13 cellular contexts compared by ENCODE assay signal in the genomic region with DNA sequence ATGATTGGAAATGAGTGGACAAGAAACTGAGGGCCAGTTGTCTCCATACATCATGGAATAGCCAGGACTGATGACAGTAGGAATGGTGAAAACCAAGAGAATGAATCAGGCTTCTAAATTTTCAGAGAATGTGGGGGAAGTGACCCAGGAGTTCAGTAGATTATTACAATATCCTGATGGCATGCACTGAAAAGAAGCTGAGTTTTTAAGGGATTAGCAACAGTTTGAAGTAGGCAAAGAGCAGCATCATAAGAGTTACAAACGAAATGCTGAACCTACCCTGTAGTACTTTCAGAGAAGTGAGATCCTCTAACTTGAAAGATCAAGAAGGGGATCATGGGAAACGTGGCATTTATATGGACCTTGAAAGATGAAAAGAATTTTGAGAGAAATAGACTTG. TPM values are rescaled to one million over a fixed set of nuclear protein-coding genes. Genes with fewer than 3 reads are reported as not detected.
A peak's percentile ranks its signal among the peaks of the same experiment; 100 is the strongest.
DNase-seq lines count a peak whose midpoint lies in the region; ATAC-seq, FAIRE-seq and TF ChIP-seq lines count a peak whose summit lies in the region.
"Had no signal": no experiment of that assay in that cellular context is flagged by ENCODE, and none has a peak within 500 bp of the region (broad histone marks: within the 10 kb centered on the region; RNA-seq: fewer than 3 reads in every experiment).

No MANE protein-coding gene starts in this region.

- no peak overlapping the region for H2BK15ac ChIP-seq in H1 (ENCODE audit: low read length)

- H2BK120ac ChIP-seq in H1 (replicated peaks; ENCODE audit: low read depth, low read length): peak overlapping the region; percentile 78

- peak; percentile 47 for DNase-seq in AG20443 (ENCODE audit: low spot score)
- DNase-seq in H1 (ENCODE audit: low read depth in 1 of 2, low spot score in 2 of 2): no peak
- DNase-seq in non-pigmented ciliary epithelial cell (ENCODE audit: low read depth): peak; percentile 55
- no peak for DNase-seq in HK-2 (ENCODE audit: unreplicated experiment)
- no peak for DNase-seq in progenitor cell of endocrine pancreas (ENCODE audit: low spot score, unreplicated experiment)
- no peak for DNase-seq in HEK293T (ENCODE audit: extremely low spot score)

- H3K18ac ChIP-seq in H1 (ENCODE audit: extremely low read depth, low read length): peak overlapping the region; percentile 38; the same call in 1 of the 2 replicates

- H3K9ac ChIP-seq in HUES64 (ENCODE audit: low read depth, low read length): peak overlapping the region; percentile 0; the same call in 1 of the 2 replicates
- no peak overlapping the region for H3K9ac ChIP-seq in H1 (replicated peaks in 1 of 4; ENCODE audit: extremely low read depth in 1 of 4, low read depth in 3 of 4, low read length in 3 of 4)

- H3K27me3 ChIP-seq in HUES64 (ENCODE audit: insufficient read depth, low read length) (no peaks in the 10 kb centered on the region), H1 (replicated peaks in 1 of 4; ENCODE audit: control insufficient read depth in 3 of 4, extremely low read depth in 1 of 4, insufficient read depth in 3 of 4, low read length in 3 of 4) (no peaks in the 10 kb centered on the region)
- H3K27me3 ChIP-seq: cardiac muscle cell had no signal

- H3K27me3 Mint-ChIP-seq in progenitor cell of endocrine pancreas: no peaks in the 10 kb centered on the region

- no peak for TF ChIP-seq RAD21 in H1 (IDR thresholded peaks at IDR 0.05 in 1 of 2, conservative IDR thresholded peaks at IDR 0.05 in 1 of 2; ENCODE audit: low read depth in 2 of 2, low read length in 2 of 2)

- H3K79me1 ChIP-seq in H1 (ENCODE audit: low read depth, low read length): no peaks in the 10 kb centered on the region

- no peak overlapping the region for H3K4ac ChIP-seq in H1 (replicated peaks; ENCODE audit: insufficient read length, low read depth, low read length)

- no peaks in the 10 kb centered on the region for H4K20me1 ChIP-seq in H1 (replicated peaks in 1 of 2; ENCODE audit: control insufficient read depth in 1 of 2, insufficient read depth in 2 of 2, low read length in 2 of 2)

- H2BK12ac ChIP-seq in H1 (ENCODE audit: low read depth, low read length): no peak overlapping the region; the same call in 1 of the 2 replicates

- H2AK5ac ChIP-seq in H1 (ENCODE audit: low read depth, low read length): no peak overlapping the region

- H3K23ac ChIP-seq in H1 (ENCODE audit: insufficient read length): no peak overlapping the region

- no peak overlapping the region for H3K27ac Mint-ChIP-seq in progenitor cell of endocrine pancreas

- H2AFZ ChIP-seq in H1 (ENCODE audit: low read length): no peak overlapping the region

- peaks cover 10% of the 10 kb centered on the region for H3K36me3 Mint-ChIP-seq in progenitor cell of endocrine pancreas (ENCODE audit: insufficient read depth)

- CTCF ChIA-PET in H1 (lab: Charles Lee; ENCODE audit: partially characterized antibody): interaction anchor here (0.9 to 10.0 kb wide), 18 partner anchors 10 to 219 kb away, joined by 3 to 67 read pairs (median 4); partner anchors contain the start of gene SLC2A3
- CTCF ChIA-PET in HEK293T (lab: Yijun Ruan, JAX): interaction anchor here (1.1 kb wide), 1 partner anchor 132 kb away, joined by 3 read pairs; no protein-coding TSS in a partner anchor

- no peak for ATAC-seq in esophagus mucosa

- no peaks in the 10 kb centered on the region for H3K36me3 ChIP-seq in HUES64 (ENCODE audit: insufficient read depth, low read length)
- H3K36me3 ChIP-seq in H1 (ENCODE audit: control insufficient read depth in 2 of 4, insufficient read depth in 4 of 4, low read length in 3 of 4): no peaks in the 10 kb centered on the region
- H3K36me3 ChIP-seq: BE2C, cardiac muscle cell had no signal

- no peak overlapping the region for H2BK5ac ChIP-seq in H1 (ENCODE audit: low read depth, low read length)

- peak; percentile 81 for FAIRE-seq in H1 (lab: Jason Lieb, UNC)

- H3K27ac ChIP-seq in HUES64 (ENCODE audit: low read depth, low read length) (peak overlapping the region; percentile 92), H1 (ENCODE audit: low read depth, low read length) (no peak overlapping the region)
- H3K27ac ChIP-seq: cardiac muscle cell had no signal

- H3K56ac ChIP-seq in H1 (replicated peaks; ENCODE audit: insufficient read length, low read depth, low read length): no peak overlapping the region

- POLR2A ChIA-PET in H1 (lab: Charles Lee; ENCODE audit: partially characterized antibody) (interaction anchor here (0.7 to 4.1 kb wide), 13 partner anchors 9 to 102 kb away, joined by 3 to 22 read pairs (median 5); partner anchors contain the start of genes SLC2A14 and SLC2A3), HEK293T (lab: Yijun Ruan, JAX) (interaction anchor here (0.7 kb wide), 1 partner anchor 13 kb away, joined by 3 read pairs; no protein-coding TSS in a partner anchor)

- no peaks in the 10 kb centered on the region for H3K4me1 Mint-ChIP-seq in progenitor cell of endocrine pancreas (ENCODE audit: low read depth)

- peak overlapping the region; percentile 83 for H4K5ac ChIP-seq in H1 (ENCODE audit: insufficient read length, low read depth, low read length)

- TF ChIP-seq EP300 in H1 (IDR thresholded peaks at IDR 0.05; ENCODE audit: borderline replicate concordance in 1 of 2, low read depth in 2 of 2, low read length in 2 of 2): no peak

- no peak overlapping the region for H3K4me3 Mint-ChIP-seq in progenitor cell of endocrine pancreas (ENCODE audit: low read depth)

- no peak overlapping the region for H3K4me2 ChIP-seq in H1 (ENCODE audit: insufficient read depth in 1 of 2, low read depth in 2 of 2, low read length in 2 of 2)

- no peaks in the 10 kb centered on the region for H3K79me2 ChIP-seq in H1 (ENCODE audit: control insufficient read depth in 1 of 2, insufficient read depth in 2 of 2, low read length in 2 of 2)

- no peaks in the 10 kb centered on the region for H3K23me2 ChIP-seq in H1 (ENCODE audit: low read depth, low read length)

- H4K91ac ChIP-seq in H1 (replicated peaks; ENCODE audit: insufficient read length, low read length): no peak overlapping the region

- WGBS in HUES64: 40% methylated on average over 2 of the region's 2 CpGs
- 42% methylated on average over 2 of the region's 2 CpGs; no CpG with 5 or more reads in 1 of the 2 experiments for WGBS in H1 (ENCODE audit: extremely low coverage in 1 of 2, insufficient coverage in 1 of 2, insufficient read length in 1 of 2, insufficient replicate concordance in 2 of 2, low coverage in 1 of 2, low lambda C conversion rate in 2 of 2, missing lambda C conversion rate in 1 of 2), 2 experiments

- H3K14ac ChIP-seq in H1 (ENCODE audit: insufficient read length): no peak overlapping the region

- peaks cover 22% of the 10 kb centered on the region for H3K4me1 ChIP-seq in HUES64 (ENCODE audit: insufficient read depth, low read length)
- peaks cover 0 to 11% (median 3%) of the 10 kb centered on the region in 4 experiments; a peak in 3 of 7 replicates for H3K4me1 ChIP-seq in H1 (replicated peaks in 1 of 4; ENCODE audit: control insufficient read depth in 3 of 4, insufficient read depth in 4 of 4, low read length in 3 of 4)
- H3K4me1 ChIP-seq: BE2C had no signal

- no peak overlapping the region for H4K8ac ChIP-seq in H1 (ENCODE audit: extremely low read depth, insufficient read depth, low read length)

- peaks cover 3% of the 10 kb centered on the region for H3K9me3 Mint-ChIP-seq in progenitor cell of endocrine pancreas (ENCODE audit: low read depth)

- H3K9me3 ChIP-seq in HUES64 (ENCODE audit: insufficient read depth, low read depth, low read length) (no peaks in the 10 kb centered on the region), H1 (ENCODE audit: insufficient read depth in 2 of 2, low read depth in 1 of 2, low read length in 1 of 2) (no peaks in the 10 kb centered on the region; a peak in 1 of 4 replicates)
- H3K9me3 ChIP-seq: BE2C had no signal

- TF ChIP-seq CTCF in H1 (IDR thresholded peaks at IDR 0.05; ENCODE audit: control extremely low read depth in 1 of 3, insufficient read depth in 1 of 3, low read depth in 1 of 3, low read length in 3 of 3) (no peak), progenitor cell of endocrine pancreas (IDR thresholded peaks at IDR 0.05; ENCODE audit: unreplicated experiment) (no peak)

- H3K4me3 ChIP-seq in HUES64 (ENCODE audit: low read length) (no peak overlapping the region), H1 (ENCODE audit: extremely low read depth in 1 of 4, insufficient read depth in 2 of 4, low read depth in 3 of 4, low read length in 4 of 4) (no peak overlapping the region)
- H3K4me3 ChIP-seq: cardiac muscle cell had no signal

- 0 out of 2 replicates have a peak overlapping the region, but pooled peaks have one; percentile 61 for H2BK20ac ChIP-seq in H1 (ENCODE audit: low read length)

- TF ChIP-seq POLR2A in H1 (IDR thresholded peaks at IDR 0.05; ENCODE audit: control extremely low read depth in 1 of 2, low read depth in 2 of 2, low read length in 2 of 2): no peak

TF ChIP-seq in H1, 55 proteins besides CTCF, POLR2A, EP300 and RAD21 (continues in another document):
- TF ChIP-seq SP1 (IDR thresholded peaks at IDR 0.05; ENCODE audit: low read depth, low read length) (no peak), TCF12 (IDR thresholded peaks at IDR 0.05; ENCODE audit: low read depth, low read length) (no peak), HDAC2 (IDR thresholded peaks at IDR 0.05; ENCODE audit: borderline replicate concordance in 1 of 2, low read depth in 2 of 2, low read length in 2 of 2) (no peak), CREB1 (IDR thresholded peaks at IDR 0.05) (no peak), CHD2 (IDR thresholded peaks at IDR 0.05; ENCODE audit: low read length) (no peak)

TF ChIP-seq in HEK293T, 16 proteins besides CTCF, POLR2A, EP300 and RAD21 (continues in another document):
- TF ChIP-seq HDGF (IDR thresholded peaks at IDR 0.05; ENCODE audit: borderline replicate concordance): no peak
- no peak for TF ChIP-seq NFRKB (IDR thresholded peaks at IDR 0.05)
- TF ChIP-seq TARDBP (IDR thresholded peaks at IDR 0.05): no peak
- no peak for TF ChIP-seq ELF4 (IDR thresholded peaks at IDR 0.05)
- no peak for TF ChIP-seq SUZ12 (IDR thresholded peaks at IDR 0.05)
- no peak for TF ChIP-seq ZNF384 (IDR thresholded peaks at IDR 0.05)
- TF ChIP-seq SP1 (IDR thresholded peaks at IDR 0.05): no peak
- no peak for TF ChIP-seq L3MBTL2 (conservative IDR thresholded peaks at IDR 0.05)
- no peak for TF ChIP-seq FOXA1 (IDR thresholded peaks at IDR 0.05)

RNA-seq across cellular contexts. Expression of gene SLC2A14, which starts 13.2 kb away (rescaled TPM):
- 0.25 TPM for polyA plus RNA-seq in HUES64 (2013, experiment 1 of 2)
- 0.44 TPM for polyA plus RNA-seq in HUES64 (2013, experiment 2 of 2)
- 18.2 and 19.3 TPM in 2 replicates for total RNA-seq in H1 (2021; fragmentation: NEBNext Ultra II Directional; extraction: Animal tissue kit (Norgen Biotek cat#: 25700))
- 10.1 and 11.1 TPM in 2 replicates for polyA plus RNA-seq in H1 (2011; rRNA removed)
- 10.7 TPM for polyA plus RNA-seq in H1 (2011; cell fraction: cytosol; rRNA removed)
- 6.0 TPM for polyA plus RNA-seq in H1 (2011; cell fraction: nucleus; rRNA removed)
- 9.0 to 20.2 TPM (median 14.2 TPM) in 4 replicates for polyA plus RNA-seq in H1 (2012, experiment 1 of 2)
- polyA plus RNA-seq in H1 (2012, experiment 2 of 2): 6.3 TPM
- 9.7 TPM for polyA plus RNA-seq in H1 (2013, experiment 1 of 2)
- polyA plus RNA-seq in H1 (2013, experiment 2 of 2): 8.7 TPM
- polyA minus RNA-seq in H1 (2011; rRNA and poly(A)+ RNA removed): 10.8 and 15.7 TPM in 2 replicates
- 15.4 TPM for polyA minus RNA-seq in H1 (2011; cell fraction: cytosol; rRNA and poly(A)+ RNA removed)
- 4.7 TPM for polyA minus RNA-seq in H1 (2011; cell fraction: nucleus; rRNA and poly(A)+ RNA removed)
- total RNA-seq in progenitor cell of endocrine pancreas: 14.5 and 18.6 TPM in 2 replicates
- not detected for total RNA-seq in esophagus mucosa
- total RNA-seq: cardiac muscle cell, Daoy, left ventricle myocardium superior, occipital lobe had no signal

Comparison
In these comparisons a context has a peak if more than half of its experiments do, and no peak if none do; other contexts are left out.
1. DNase-seq: peak in AG20443 (single experiment) and non-pigmented ciliary epithelial cell (single experiment); none in H1 (0 of 2), HK-2 (single experiment), progenitor cell of endocrine pancreas (single experiment) and HEK293T (single experiment).
2. RNA of gene SLC2A14, which starts 13.2 kb away (total RNA-seq): 18.2 to 19.3 TPM in H1 and 14.5 to 18.6 TPM in progenitor cell of endocrine pancreas; not detected in esophagus mucosa (single experiment); every median in the first group is over 10 times any median in the second.